ENCODE assay signal across 7 cellular contexts in the genomic region with DNA sequence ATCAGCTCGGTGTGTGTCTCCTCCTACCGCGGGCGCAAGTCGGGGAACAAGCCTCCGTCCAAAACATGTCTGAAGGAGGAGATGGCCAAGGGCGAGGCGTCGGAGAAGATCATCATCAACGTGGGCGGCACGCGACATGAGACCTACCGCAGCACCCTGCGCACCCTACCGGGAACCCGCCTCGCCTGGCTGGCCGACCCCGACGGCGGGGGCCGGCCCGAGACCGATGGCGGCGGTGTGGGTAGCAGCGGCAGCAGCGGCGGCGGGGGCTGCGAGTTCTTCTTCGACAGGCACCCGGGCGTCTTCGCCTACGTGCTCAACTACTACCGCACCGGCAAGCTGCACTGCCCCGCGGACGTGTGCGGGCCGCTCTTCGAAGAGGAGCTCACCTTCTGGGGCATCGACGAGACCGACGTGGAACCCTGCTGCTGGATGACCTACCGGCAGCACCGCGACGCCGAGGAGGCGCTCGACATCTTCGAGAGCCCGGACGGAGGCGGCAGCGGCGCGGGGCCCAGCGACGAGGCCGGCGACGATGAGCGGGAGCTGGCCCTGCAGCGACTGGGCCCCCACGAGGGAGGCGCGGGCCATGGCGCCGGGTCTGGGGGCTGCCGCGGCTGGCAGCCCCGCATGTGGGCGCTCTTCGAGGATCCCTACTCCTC. TPM values are rescaled to one million over a fixed set of nuclear protein-coding genes. Genes with fewer than 3 reads are reported as not detected.
A peak's percentile ranks its signal among the peaks of the same experiment; 100 is the strongest.
DNase-seq lines count a peak whose midpoint lies in the region; ATAC-seq and TF ChIP-seq lines count a peak whose summit lies in the region.

No MANE protein-coding gene starts in this region.

- H3K27ac Mint-ChIP-seq in HFFc6 = peak overlapping the region; percentile 31; the same call in 1 of the 2 replicates
- H3K27ac Mint-ChIP-seq in activated CD4-positive, alpha-beta T cell treated with anti-CD3 and anti-CD28 coated beads, Interleukin-2, amount 10 ng/mL, durations not matched to agents 24 days and 14 days = peak overlapping the region; percentile 94

- H3K36me3 ChIP-seq in smooth muscle cell (ENCODE audit: low read depth) = no peaks in the 10 kb centered on the region

- TF ChIP-seq CTCF in HFFc6 (IDR thresholded peaks at IDR 0.05) = no peak
- TF ChIP-seq CTCF in foreskin fibroblast (IDR thresholded peaks at IDR 0.05; ENCODE audit: low read depth, low read length) = no peak
- TF ChIP-seq CTCF in smooth muscle cell (IDR thresholded peaks at IDR 0.05; ENCODE audit: borderline replicate concordance, insufficient read depth, poor library complexity, severe bottlenecking) = no peak

- WGBS in smooth muscle cell (ENCODE audit: low lambda C conversion rate) = 3% methylated on average over 59 of the region's 80 CpGs

- no peaks in the 10 kb centered on the region for H3K36me3 Mint-ChIP-seq in HFFc6 (ENCODE audit: low read depth)
- peaks cover 10% of the 10 kb centered on the region for H3K36me3 Mint-ChIP-seq in activated CD4-positive, alpha-beta T cell treated with anti-CD3 and anti-CD28 coated beads, Interleukin-2, amount 10 ng/mL, durations not matched to agents 24 days and 14 days (ENCODE audit: low read depth)

- H2AFZ ChIP-seq in smooth muscle cell (ENCODE audit: low read depth) = peak overlapping the region; percentile 69

- no peak overlapping the region for H3K27ac ChIP-seq in smooth muscle cell (ENCODE audit: low read depth)

- peak overlapping the region; percentile 99 for H3K4me2 ChIP-seq in smooth muscle cell

- peaks cover 40% of the 10 kb centered on the region for H3K4me1 Mint-ChIP-seq in HFFc6 (ENCODE audit: low read depth)
- H3K4me1 Mint-ChIP-seq in activated CD4-positive, alpha-beta T cell treated with anti-CD3 and anti-CD28 coated beads, Interleukin-2, amount 10 ng/mL, durations not matched to agents 24 days and 14 days = peaks cover 45% of the 10 kb centered on the region

- no peaks in the 10 kb centered on the region for H3K9me3 Mint-ChIP-seq in HFFc6
- no peaks in the 10 kb centered on the region for H3K9me3 Mint-ChIP-seq in activated CD4-positive, alpha-beta T cell treated with anti-CD3 and anti-CD28 coated beads, Interleukin-2, amount 10 ng/mL, durations not matched to agents 24 days and 14 days

- H3K27me3 ChIP-seq in smooth muscle cell (ENCODE audit: low read depth) = peaks cover 14% of the 10 kb centered on the region

- H3K27me3 Mint-ChIP-seq in HFFc6 (ENCODE audit: insufficient read depth) = peaks cover 2% of the 10 kb centered on the region; the same call in 1 of the 2 replicates
- H3K27me3 Mint-ChIP-seq in activated CD4-positive, alpha-beta T cell treated with anti-CD3 and anti-CD28 coated beads, Interleukin-2, amount 10 ng/mL, durations not matched to agents 24 days and 14 days = peaks cover 7% of the 10 kb centered on the region

- peaks cover 45% of the 10 kb centered on the region for H4K20me1 ChIP-seq in smooth muscle cell (ENCODE audit: low read depth)

- H3K4me3 ChIP-seq in foreskin fibroblast (ENCODE audit: low read depth in 1 of 2, low read length in 2 of 2) (peak overlapping the region; percentile 59), smooth muscle cell (peak overlapping the region; percentile 64)

- no peak for DNase-seq in HFFc6
- DNase-seq in activated CD4-positive, alpha-beta T cell treated with anti-CD3 and anti-CD28 coated beads, Interleukin-2, amount 10 ng/mL, durations not matched to agents 24 days and 14 days = no peak
- DNase-seq in foreskin fibroblast = no peak
- DNase-seq in smooth muscle cell (lab: John Stamatoyannopoulos, UW; ENCODE audit: unreplicated experiment) = no peak
- DNase-seq in UCSD-AML1 (lab: John Stamatoyannopoulos, UW; ENCODE audit: unreplicated experiment) = no peak

- H3K4me1 ChIP-seq in smooth muscle cell (ENCODE audit: low read depth) = peaks cover 30% of the 10 kb centered on the region

- H3K9me3 ChIP-seq in smooth muscle cell (replicated peaks; ENCODE audit: low read depth) = no peaks in the 10 kb centered on the region

- peak overlapping the region; percentile 86 for H3K4me3 Mint-ChIP-seq in HFFc6
- H3K4me3 Mint-ChIP-seq in activated CD4-positive, alpha-beta T cell treated with anti-CD3 and anti-CD28 coated beads, Interleukin-2, amount 10 ng/mL, durations not matched to agents 24 days and 14 days = peak overlapping the region; percentile 94

- no peak for ATAC-seq in GM21786 (IDR thresholded peaks at IDR 0.05; ENCODE audit: unreplicated experiment)
- no peak for ATAC-seq in HG03521 (IDR thresholded peaks at IDR 0.05; ENCODE audit: unreplicated experiment)

- no peaks in the 10 kb centered on the region for H3K79me2 ChIP-seq in smooth muscle cell (ENCODE audit: low read depth)

- H3F3A ChIP-seq in smooth muscle cell (ENCODE audit: low read depth) = peaks cover 7% of the 10 kb centered on the region

- H3K9ac ChIP-seq in smooth muscle cell (ENCODE audit: low read depth) = no peak overlapping the region

- intact Hi-C loops in activated CD4-positive, alpha-beta T cell treated with anti-CD3 and anti-CD28 coated beads, Interleukin-2, amount 10 ng/mL, durations not matched to agents 24 days and 14 days (cut with micrococcal nuclease) = loop anchor here (1.0 kb wide), 1 partner anchor 127 kb away; no protein-coding TSS in a partner anchor

RNA-seq across cellular contexts. Expression of a gene that starts 1.5 kb away (rescaled TPM):
- 10 to 100 TPM in 4 of 6 experiments, 1 to 10 TPM in 2; 8.8 to 22.6 (median 11.2) TPM for total RNA-seq in HFFc6 (2021; fragmentation: NEBNext Ultra II Directional; extraction: Animal tissue kit (Norgen Biotek cat#: 25700))
- total RNA-seq in activated CD4-positive, alpha-beta T cell treated with anti-CD3 and anti-CD28 coated beads, Interleukin-2, amount 10 ng/mL, durations not matched to agents 24 days and 14 days = 19.5 and 20.0 TPM in 2 replicates
- total RNA-seq in smooth muscle cell = 2.0 and 4.6 TPM in 2 replicates
- 5.3 and 6.0 TPM in 2 replicates for polyA plus RNA-seq in smooth muscle cell
